2 cellular contexts compared by ENCODE assay signal in the genomic region with DNA sequence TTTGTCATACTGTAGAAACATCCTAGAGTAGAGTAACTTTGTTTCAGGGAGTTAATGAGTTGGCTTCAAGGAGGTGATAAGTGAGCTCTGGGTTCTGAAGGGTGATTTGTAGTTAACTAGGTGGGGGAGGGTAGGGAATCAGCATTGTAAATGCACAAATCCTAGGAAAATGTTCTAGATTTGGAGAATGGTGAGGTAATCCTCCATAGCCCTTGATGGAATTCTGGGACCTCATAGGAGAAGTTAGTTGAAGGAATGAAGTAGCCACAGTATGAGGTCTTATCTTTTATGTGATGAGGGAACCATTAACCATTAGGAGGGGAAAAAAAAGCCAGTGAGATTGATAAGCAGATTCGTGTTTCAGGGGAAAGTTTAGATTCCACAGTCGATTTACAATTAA.
TF ChIP-seq lines count a peak whose summit lies in the region.

No MANE protein-coding gene starts in this region.

TF ChIP-seq in IMR-90, 13 proteins besides CTCF, POLR2A, EP300 and RAD21:
- TF ChIP-seq NFE2L2 (IDR thresholded peaks at IDR 0.05; ENCODE audit: low read depth, low read length), result no peak
- no peak for TF ChIP-seq MAFK (IDR thresholded peaks at IDR 0.05; ENCODE audit: low read depth, low read length)
- no peak for TF ChIP-seq CHD1 (IDR thresholded peaks at IDR 0.05; ENCODE audit: low read depth, low read length)
- no peak for TF ChIP-seq CEBPB (IDR thresholded peaks at IDR 0.05; ENCODE audit: low read depth, low read length)
- TF ChIP-seq MAZ (IDR thresholded peaks at IDR 0.05; ENCODE audit: borderline replicate concordance, low read depth, low read length), result no peak
- no peak for TF ChIP-seq FOS (IDR thresholded peaks at IDR 0.05; ENCODE audit: low read depth, low read length)
- TF ChIP-seq SMC3 (IDR thresholded peaks at IDR 0.05; ENCODE audit: low read depth, low read length), result no peak
- TF ChIP-seq MXI1 (IDR thresholded peaks at IDR 0.05; ENCODE audit: borderline replicate concordance, low read depth, low read length), result no peak
- TF ChIP-seq BHLHE40 (IDR thresholded peaks at IDR 0.05; ENCODE audit: low read depth, low read length), result no peak
- TF ChIP-seq RFX5 (IDR thresholded peaks at IDR 0.05; ENCODE audit: low read depth, low read length), result no peak
- TF ChIP-seq, protein P1, sequence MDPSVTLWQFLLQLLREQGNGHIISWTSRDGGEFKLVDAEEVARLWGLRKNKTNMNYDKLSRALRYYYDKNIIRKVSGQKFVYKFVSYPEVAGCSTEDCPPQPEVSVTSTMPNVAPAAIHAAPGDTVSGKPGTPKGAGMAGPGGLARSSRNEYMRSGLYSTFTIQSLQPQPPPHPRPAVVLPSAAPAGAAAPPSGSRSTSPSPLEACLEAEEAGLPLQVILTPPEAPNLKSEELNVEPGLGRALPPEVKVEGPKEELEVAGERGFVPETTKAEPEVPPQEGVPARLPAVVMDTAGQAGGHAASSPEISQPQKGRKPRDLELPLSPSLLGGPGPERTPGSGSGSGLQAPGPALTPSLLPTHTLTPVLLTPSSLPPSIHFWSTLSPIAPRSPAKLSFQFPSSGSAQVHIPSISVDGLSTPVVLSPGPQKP (IDR thresholded peaks at IDR 0.05; ENCODE audit: borderline replicate concordance, low read depth, low read length), result no peak
- TF ChIP-seq, protein P2, sequence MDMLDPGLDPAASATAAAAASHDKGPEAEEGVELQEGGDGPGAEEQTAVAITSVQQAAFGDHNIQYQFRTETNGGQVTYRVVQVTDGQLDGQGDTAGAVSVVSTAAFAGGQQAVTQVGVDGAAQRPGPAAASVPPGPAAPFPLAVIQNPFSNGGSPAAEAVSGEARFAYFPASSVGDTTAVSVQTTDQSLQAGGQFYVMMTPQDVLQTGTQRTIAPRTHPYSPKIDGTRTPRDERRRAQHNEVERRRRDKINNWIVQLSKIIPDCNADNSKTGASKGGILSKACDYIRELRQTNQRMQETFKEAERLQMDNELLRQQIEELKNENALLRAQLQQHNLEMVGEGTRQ (IDR thresholded peaks at IDR 0.05; ENCODE audit: low read depth, low read length), result no peak
- TF ChIP-seq RCOR1 (IDR thresholded peaks at IDR 0.05; ENCODE audit: insufficient replicate concordance, low read length), result no peak

TF ChIP-seq in K562, 482 proteins besides CTCF, POLR2A, EP300 and RAD21 (continues in another document):
- no peak for TF ChIP-seq PCBP1 (IDR thresholded peaks at IDR 0.05; ENCODE audit: low read depth, low read length, poor library complexity, severe bottlenecking)
- TF ChIP-seq NFYB (IDR thresholded peaks at IDR 0.05; ENCODE audit: extremely low read depth, insufficient read length), result no peak
- no peak for TF ChIP-seq SNIP1 (IDR thresholded peaks at IDR 0.05; ENCODE audit: low read depth)
- no peak for TF ChIP-seq HNRNPL (IDR thresholded peaks at IDR 0.05; ENCODE audit: low read depth, low read length)
- TF ChIP-seq NONO (IDR thresholded peaks at IDR 0.05; ENCODE audit: low read depth in 2 of 2, low read length in 1 of 2), result no peak
- TF ChIP-seq IFI16 (CRISPR knock-in tag; IDR thresholded peaks at IDR 0.05), result no peak
- TF ChIP-seq CCAR2 (IDR thresholded peaks at IDR 0.05; ENCODE audit: low read depth, low read length), result no peak
- TF ChIP-seq, protein P3, sequence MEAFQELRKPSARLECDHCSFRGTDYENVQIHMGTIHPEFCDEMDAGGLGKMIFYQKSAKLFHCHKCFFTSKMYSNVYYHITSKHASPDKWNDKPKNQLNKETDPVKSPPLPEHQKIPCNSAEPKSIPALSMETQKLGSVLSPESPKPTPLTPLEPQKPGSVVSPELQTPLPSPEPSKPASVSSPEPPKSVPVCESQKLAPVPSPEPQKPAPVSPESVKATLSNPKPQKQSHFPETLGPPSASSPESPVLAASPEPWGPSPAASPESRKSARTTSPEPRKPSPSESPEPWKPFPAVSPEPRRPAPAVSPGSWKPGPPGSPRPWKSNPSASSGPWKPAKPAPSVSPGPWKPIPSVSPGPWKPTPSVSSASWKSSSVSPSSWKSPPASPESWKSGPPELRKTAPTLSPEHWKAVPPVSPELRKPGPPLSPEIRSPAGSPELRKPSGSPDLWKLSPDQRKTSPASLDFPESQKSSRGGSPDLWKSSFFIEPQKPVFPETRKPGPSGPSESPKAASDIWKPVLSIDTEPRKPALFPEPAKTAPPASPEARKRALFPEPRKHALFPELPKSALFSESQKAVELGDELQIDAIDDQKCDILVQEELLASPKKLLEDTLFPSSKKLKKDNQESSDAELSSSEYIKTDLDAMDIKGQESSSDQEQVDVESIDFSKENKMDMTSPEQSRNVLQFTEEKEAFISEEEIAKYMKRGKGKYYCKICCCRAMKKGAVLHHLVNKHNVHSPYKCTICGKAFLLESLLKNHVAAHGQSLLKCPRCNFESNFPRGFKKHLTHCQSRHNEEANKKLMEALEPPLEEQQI (IDR thresholded peaks at IDR 0.05), result 0 out of 2 replicates have a peak, but pooled peaks have one; percentile 48
- no peak for TF ChIP-seq CBX5 (IDR thresholded peaks at IDR 0.05; ENCODE audit: borderline replicate concordance, low read depth)
- TF ChIP-seq RBM25 (IDR thresholded peaks at IDR 0.05; ENCODE audit: low read depth, low read length, severe bottlenecking), result no peak
- TF ChIP-seq, protein P4, sequence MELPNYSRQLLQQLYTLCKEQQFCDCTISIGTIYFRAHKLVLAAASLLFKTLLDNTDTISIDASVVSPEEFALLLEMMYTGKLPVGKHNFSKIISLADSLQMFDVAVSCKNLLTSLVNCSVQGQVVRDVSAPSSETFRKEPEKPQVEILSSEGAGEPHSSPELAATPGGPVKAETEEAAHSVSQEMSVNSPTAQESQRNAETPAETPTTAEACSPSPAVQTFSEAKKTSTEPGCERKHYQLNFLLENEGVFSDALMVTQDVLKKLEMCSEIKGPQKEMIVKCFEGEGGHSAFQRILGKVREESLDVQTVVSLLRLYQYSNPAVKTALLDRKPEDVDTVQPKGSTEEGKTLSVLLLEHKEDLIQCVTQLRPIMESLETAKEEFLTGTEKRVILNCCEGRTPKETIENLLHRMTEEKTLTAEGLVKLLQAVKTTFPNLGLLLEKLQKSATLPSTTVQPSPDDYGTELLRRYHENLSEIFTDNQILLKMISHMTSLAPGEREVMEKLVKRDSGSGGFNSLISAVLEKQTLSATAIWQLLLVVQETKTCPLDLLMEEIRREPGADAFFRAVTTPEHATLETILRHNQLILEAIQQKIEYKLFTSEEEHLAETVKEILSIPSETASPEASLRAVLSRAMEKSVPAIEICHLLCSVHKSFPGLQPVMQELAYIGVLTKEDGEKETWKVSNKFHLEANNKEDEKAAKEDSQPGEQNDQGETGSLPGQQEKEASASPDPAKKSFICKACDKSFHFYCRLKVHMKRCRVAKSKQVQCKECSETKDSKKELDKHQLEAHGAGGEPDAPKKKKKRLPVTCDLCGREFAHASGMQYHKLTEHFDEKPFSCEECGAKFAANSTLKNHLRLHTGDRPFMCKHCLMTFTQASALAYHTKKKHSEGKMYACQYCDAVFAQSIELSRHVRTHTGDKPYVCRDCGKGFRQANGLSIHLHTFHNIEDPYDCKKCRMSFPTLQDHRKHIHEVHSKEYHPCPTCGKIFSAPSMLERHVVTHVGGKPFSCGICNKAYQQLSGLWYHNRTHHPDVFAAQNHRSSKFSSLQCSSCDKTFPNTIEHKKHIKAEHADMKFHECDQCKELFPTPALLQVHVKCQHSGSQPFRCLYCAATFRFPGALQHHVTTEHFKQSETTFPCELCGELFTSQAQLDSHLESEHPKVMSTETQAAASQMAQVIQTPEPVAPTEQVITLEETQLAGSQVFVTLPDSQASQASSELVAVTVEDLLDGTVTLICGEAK (IDR thresholded peaks at IDR 0.05), result no peak
- TF ChIP-seq, protein P4 (CRISPR knock-in tag; IDR thresholded peaks at IDR 0.05), result no peak
- TF ChIP-seq ZNF668 (CRISPR knock-in tag; IDR thresholded peaks at IDR 0.05), result no peak
- TF ChIP-seq, protein P2 (CRISPR knock-in tag; IDR thresholded peaks at IDR 0.05), result no peak
- TF ChIP-seq, protein P5, sequence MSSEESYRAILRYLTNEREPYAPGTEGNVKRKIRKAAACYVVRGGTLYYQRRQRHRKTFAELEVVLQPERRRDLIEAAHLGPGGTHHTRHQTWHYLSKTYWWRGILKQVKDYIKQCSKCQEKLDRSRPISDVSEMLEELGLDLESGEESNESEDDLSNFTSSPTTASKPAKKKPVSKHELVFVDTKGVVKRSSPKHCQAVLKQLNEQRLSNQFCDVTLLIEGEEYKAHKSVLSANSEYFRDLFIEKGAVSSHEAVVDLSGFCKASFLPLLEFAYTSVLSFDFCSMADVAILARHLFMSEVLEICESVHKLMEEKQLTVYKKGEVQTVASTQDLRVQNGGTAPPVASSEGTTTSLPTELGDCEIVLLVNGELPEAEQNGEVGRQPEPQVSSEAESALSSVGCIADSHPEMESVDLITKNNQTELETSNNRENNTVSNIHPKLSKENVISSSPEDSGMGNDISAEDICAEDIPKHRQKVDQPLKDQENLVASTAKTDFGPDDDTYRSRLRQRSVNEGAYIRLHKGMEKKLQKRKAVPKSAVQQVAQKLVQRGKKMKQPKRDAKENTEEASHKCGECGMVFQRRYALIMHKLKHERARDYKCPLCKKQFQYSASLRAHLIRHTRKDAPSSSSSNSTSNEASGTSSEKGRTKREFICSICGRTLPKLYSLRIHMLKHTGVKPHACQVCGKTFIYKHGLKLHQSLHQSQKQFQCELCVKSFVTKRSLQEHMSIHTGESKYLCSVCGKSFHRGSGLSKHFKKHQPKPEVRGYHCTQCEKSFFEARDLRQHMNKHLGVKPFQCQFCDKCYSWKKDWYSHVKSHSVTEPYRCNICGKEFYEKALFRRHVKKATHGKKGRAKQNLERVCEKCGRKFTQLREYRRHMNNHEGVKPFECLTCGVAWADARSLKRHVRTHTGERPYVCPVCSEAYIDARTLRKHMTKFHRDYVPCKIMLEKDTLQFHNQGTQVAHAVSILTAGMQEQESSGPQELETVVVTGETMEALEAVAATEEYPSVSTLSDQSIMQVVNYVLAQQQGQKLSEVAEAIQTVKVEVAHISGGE (CRISPR knock-in tag; IDR thresholded peaks at IDR 0.05), result no peak
- TF ChIP-seq C11orf30 (IDR thresholded peaks at IDR 0.05; ENCODE audit: low read depth), result no peak
- TF ChIP-seq, protein P6, sequence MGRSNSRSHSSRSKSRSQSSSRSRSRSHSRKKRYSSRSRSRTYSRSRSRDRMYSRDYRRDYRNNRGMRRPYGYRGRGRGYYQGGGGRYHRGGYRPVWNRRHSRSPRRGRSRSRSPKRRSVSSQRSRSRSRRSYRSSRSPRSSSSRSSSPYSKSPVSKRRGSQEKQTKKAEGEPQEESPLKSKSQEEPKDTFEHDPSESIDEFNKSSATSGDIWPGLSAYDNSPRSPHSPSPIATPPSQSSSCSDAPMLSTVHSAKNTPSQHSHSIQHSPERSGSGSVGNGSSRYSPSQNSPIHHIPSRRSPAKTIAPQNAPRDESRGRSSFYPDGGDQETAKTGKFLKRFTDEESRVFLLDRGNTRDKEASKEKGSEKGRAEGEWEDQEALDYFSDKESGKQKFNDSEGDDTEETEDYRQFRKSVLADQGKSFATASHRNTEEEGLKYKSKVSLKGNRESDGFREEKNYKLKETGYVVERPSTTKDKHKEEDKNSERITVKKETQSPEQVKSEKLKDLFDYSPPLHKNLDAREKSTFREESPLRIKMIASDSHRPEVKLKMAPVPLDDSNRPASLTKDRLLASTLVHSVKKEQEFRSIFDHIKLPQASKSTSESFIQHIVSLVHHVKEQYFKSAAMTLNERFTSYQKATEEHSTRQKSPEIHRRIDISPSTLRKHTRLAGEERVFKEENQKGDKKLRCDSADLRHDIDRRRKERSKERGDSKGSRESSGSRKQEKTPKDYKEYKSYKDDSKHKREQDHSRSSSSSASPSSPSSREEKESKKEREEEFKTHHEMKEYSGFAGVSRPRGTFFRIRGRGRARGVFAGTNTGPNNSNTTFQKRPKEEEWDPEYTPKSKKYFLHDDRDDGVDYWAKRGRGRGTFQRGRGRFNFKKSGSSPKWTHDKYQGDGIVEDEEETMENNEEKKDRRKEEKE (IDR thresholded peaks at IDR 0.05; ENCODE audit: borderline replicate concordance in 1 of 2, control insufficient read depth in 1 of 2, low read depth in 2 of 2, low read length in 1 of 2), result no peak
